15 cellular contexts compared by ENCODE assay signal in genomic region chr14:75649773-75650172, GRCh38.
"Had no signal": no experiment of that assay in that cellular context is flagged by ENCODE, and none has a peak within 500 bp of the region (broad histone marks: within the 10 kb centered on the region; RNA-seq: fewer than 3 reads in every experiment).

No MANE protein-coding gene starts in this region.

- H3K27me3 ChIP-seq: esophagus squamous epithelium, foreskin keratinocyte, heart left ventricle, left lung, testis had no signal

- H3K27ac ChIP-seq: esophagus squamous epithelium, foreskin keratinocyte, left lung had no signal

- H3K27me3 Mint-ChIP-seq: activated naive CD8-positive, alpha-beta T cell treated with anti-CD3 and anti-CD28 coated beads for 36 hours; stimulated activated naive CD8-positive, alpha-beta T cell treated with anti-CD3 and anti-CD28 coated beads, Interleukin-15, Interleukin-2, amounts not matched to agents 100 ng/mL and 50 ng/mL, for 24 hours had no signal

- DNase-seq: activated gamma-delta T cell; activated naive CD8-positive, alpha-beta T cell treated with anti-CD3 and anti-CD28 coated beads for 36 hours; activated T-cell treated with anti-CD3 and anti-CD28 coated beads, Interleukin-2, amount 50 U/mL, for 1 hour; aorta; esophagus squamous epithelium; foreskin keratinocyte; heart left ventricle; left lung; natural killer cell; occipital lobe; stimulated activated CD4-positive, alpha-beta T cell treated with anti-CD3 and anti-CD28 coated beads, Interleukin-4, amount 100 ng/mL, for 1 hour; stimulated activated CD8-positive, alpha-beta memory T cell treated with anti-CD3 and anti-CD28 coated beads, Interleukin-4, amount 100 ng/mL, for 48 hours; testis had no signal

- H3K4me3 Mint-ChIP-seq: activated naive CD8-positive, alpha-beta T cell treated with anti-CD3 and anti-CD28 coated beads for 36 hours; natural killer cell; stimulated activated naive CD8-positive, alpha-beta T cell treated with anti-CD3 and anti-CD28 coated beads, Interleukin-15, Interleukin-2, amounts not matched to agents 100 ng/mL and 50 ng/mL, for 24 hours; T-helper 1 cell treated with Interleukin-12 subunit alpha and Interleukin-12 subunit beta and Interleukin-4 antibody, amounts not matched to agents 30 μg/mL and 1 μg/mL, for 36 hours had no signal

- H3K27ac Mint-ChIP-seq: activated naive CD8-positive, alpha-beta T cell treated with anti-CD3 and anti-CD28 coated beads for 36 hours; natural killer cell; stimulated activated naive CD8-positive, alpha-beta T cell treated with anti-CD3 and anti-CD28 coated beads, Interleukin-15, Interleukin-2, amounts not matched to agents 100 ng/mL and 50 ng/mL, for 24 hours; T-helper 1 cell treated with Interleukin-12 subunit alpha and Interleukin-12 subunit beta and Interleukin-4 antibody, amounts not matched to agents 30 μg/mL and 1 μg/mL, for 36 hours had no signal

- H3K9me3 Mint-ChIP-seq: activated naive CD8-positive, alpha-beta T cell treated with anti-CD3 and anti-CD28 coated beads for 36 hours; natural killer cell; stimulated activated naive CD8-positive, alpha-beta T cell treated with anti-CD3 and anti-CD28 coated beads, Interleukin-15, Interleukin-2, amounts not matched to agents 100 ng/mL and 50 ng/mL, for 24 hours; T-helper 1 cell treated with Interleukin-12 subunit alpha and Interleukin-12 subunit beta and Interleukin-4 antibody, amounts not matched to agents 30 μg/mL and 1 μg/mL, for 36 hours had no signal

- H3K4me1 Mint-ChIP-seq: natural killer cell had no signal

- H3K4me3 ChIP-seq: esophagus squamous epithelium, heart left ventricle, left lung, testis had no signal

- H3K4me1 ChIP-seq: foreskin keratinocyte had no signal

- H3K9me3 ChIP-seq: esophagus squamous epithelium, heart left ventricle, left lung, testis had no signal

- ATAC-seq: foreskin keratinocyte, heart left ventricle, natural killer cell had no signal
